Comparison of ENCODE assay signal across 11 cellular contexts in the genomic region with DNA sequence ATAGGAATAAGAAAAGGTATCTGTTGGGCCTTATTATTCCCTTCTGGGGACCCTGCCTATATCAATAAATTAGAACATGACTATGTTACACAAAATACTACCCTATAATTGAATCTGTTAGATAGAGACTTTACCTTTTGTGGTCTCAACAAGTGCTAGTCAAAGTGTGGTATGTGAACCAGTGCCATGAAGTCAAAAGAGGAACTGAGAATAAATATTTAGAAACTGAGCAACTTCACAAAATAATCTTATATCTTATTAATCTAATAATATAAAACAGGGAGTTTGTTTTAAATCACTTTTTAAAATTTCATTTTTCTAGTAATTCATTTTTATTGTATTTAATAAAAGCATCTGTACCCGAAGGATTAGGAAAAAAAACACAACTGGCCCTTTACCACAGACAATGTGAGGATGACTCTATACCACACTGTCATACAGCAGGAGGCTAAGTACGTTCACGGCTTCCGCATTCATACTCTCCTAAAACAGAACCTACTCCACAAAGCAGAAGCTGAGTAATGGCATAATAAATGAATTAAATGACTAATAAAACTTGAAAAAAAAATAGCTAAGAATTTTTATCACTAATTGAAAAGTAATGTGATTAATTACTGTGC. TPM values are rescaled to one million over a fixed set of nuclear protein-coding genes. Genes with fewer than 3 reads are reported as not detected.
A peak's percentile ranks its signal among the peaks of the same experiment; 100 is the strongest.
DNase-seq lines count a peak whose midpoint lies in the region; ATAC-seq, FAIRE-seq and TF ChIP-seq lines count a peak whose summit lies in the region.
"Had no signal": no experiment of that assay in that cellular context is flagged by ENCODE, and none has a peak within 500 bp of the region (broad histone marks: within the 10 kb centered on the region; RNA-seq: fewer than 3 reads in every experiment).

No MANE protein-coding gene starts in this region.

- H3K4me1 ChIP-seq in OCI-LY7 (ENCODE audit: insufficient read depth, low read length, poor library complexity, severe bottlenecking): peaks cover 12% of the 10 kb centered on the region
- no peaks in the 10 kb centered on the region for H3K4me1 ChIP-seq in pancreas

- peak overlapping the region; percentile 32 for H3K4me2 ChIP-seq in OCI-LY7 (ENCODE audit: low read length)

- WGBS in pancreas, 2 donors: 97 to 98% methylated on average over 4 of the region's 4 CpGs

- DNase-seq in OCI-LY7 (ENCODE audit: low spot score) (peak; percentile 39), pancreas (no peak), NCI-H1694 (lab: John Stamatoyannopoulos, UW) (no peak), NCI-H1105 treated with DMSO at 0.1 percent for 48 hours (lab: John Stamatoyannopoulos, UW) (no peak)
- no peak for DNase-seq in activated effector memory CD4-positive, alpha-beta T cell treated with Interleukin-2 at 50 U/mL for 16 hours
- DNase-seq: CD4-positive, alpha-beta T cell had no signal

- TF ChIP-seq POLR2A in GM18505 (IDR thresholded peaks at IDR 0.05; ENCODE audit: borderline replicate concordance, extremely low read depth, insufficient read depth, insufficient read length): no peak

- no peaks in the 10 kb centered on the region for H4K20me1 ChIP-seq in OCI-LY7 (ENCODE audit: insufficient read depth, low read length)

- H3K9me3 ChIP-seq in OCI-LY7 (ENCODE audit: low read length): peaks cover 20% of the 10 kb centered on the region; the same call in 1 of the 2 replicates
- peaks cover 0 to under 1% (median 0%) of the 10 kb centered on the region in 4 donors for H3K9me3 ChIP-seq in pancreas

- H3K4me3 ChIP-seq in OCI-LY7 (ENCODE audit: low read depth, low read length, poor library complexity, severe bottlenecking): no peak overlapping the region
- H3K4me3 ChIP-seq in pancreas: no peak overlapping the region
- H3K4me3 ChIP-seq: cardiac muscle cell, GM23248 had no signal

- TF ChIP-seq CTCF in OCI-LY7 (conservative IDR thresholded peaks at IDR 0.05; ENCODE audit: low read length) (no peak), pancreas (IDR thresholded peaks at IDR 0.05) (no peak)

- POLR2A ChIA-PET in OCI-LY7 (lab: Charles Lee): no interaction called here

- no peaks in the 10 kb centered on the region for H3K79me2 ChIP-seq in OCI-LY7 (ENCODE audit: insufficient read depth, low read depth, low read length)

- H3K27ac ChIP-seq in OCI-LY7 (ENCODE audit: low read depth, low read length, poor library complexity, severe bottlenecking) (no peak overlapping the region), pancreas (no peak overlapping the region)
- H3K27ac ChIP-seq: cardiac muscle cell, GM23248 had no signal

- ATAC-seq in GM18505 (IDR thresholded peaks at IDR 0.05; ENCODE audit: unreplicated experiment) (peak; percentile 99), GM21390 (IDR thresholded peaks at IDR 0.05; ENCODE audit: unreplicated experiment) (peak; percentile 98), HG03097 (IDR thresholded peaks at IDR 0.05; ENCODE audit: low FRiP score, unreplicated experiment) (peak; percentile 98), pancreas (no peak)

- BruUV-seq in OCI-LY7 (replicated peaks; lab: Mats Ljungman, UMichigan): no TSS peak

- no peak for FAIRE-seq in pancreas (lab: Jason Lieb, UNC)

- intact Hi-C loops in OCI-LY7 (cut with micrococcal nuclease; ENCODE audit: unreplicated experiment) (no loop called here), pancreas (cut with DNase I) (no loop called here)

- H3K36me3 ChIP-seq in OCI-LY7 (ENCODE audit: insufficient read depth, low read length): peaks cover 73% of the 10 kb centered on the region
- peaks cover 0 to 40% (median 0%) of the 10 kb centered on the region in 3 donors for H3K36me3 ChIP-seq in pancreas

- CTCF ChIA-PET in OCI-LY7 (lab: Charles Lee; ENCODE audit: unreplicated experiment): no interaction called here

- H2AFZ ChIP-seq in OCI-LY7 (ENCODE audit: low read length): no peak overlapping the region
- H2AFZ ChIP-seq: GM23248 had no signal

- H3K27me3 ChIP-seq in pancreas: no peaks in the 10 kb centered on the region
- H3K27me3 ChIP-seq: cardiac muscle cell had no signal

- H3K9me2 ChIP-seq in OCI-LY7 (ENCODE audit: insufficient read depth, low read length): no peaks in the 10 kb centered on the region

RNA-seq across cellular contexts. Expression of a gene that starts 42.1 kb away (rescaled TPM):
- 55.7 and 68.8 TPM in 2 replicates for total RNA-seq in OCI-LY7 (2014; rRNA removed; shearing (Covaris generic))
- 47.5 and 55.1 TPM in 2 replicates for total RNA-seq in OCI-LY7 (2022)
- 10 to 100 TPM in 4 of 6 donors, 1 to 10 TPM in 2; 8.5 to 19.7 (median 11.7) TPM for total RNA-seq in pancreas
- polyA plus RNA-seq in pancreas: 1 to 10 TPM; 7.6 to 8.4 TPM

RNA-seq across cellular contexts. Expression of a gene that starts 53.2 kb away (rescaled TPM):
- total RNA-seq in OCI-LY7 (2014; rRNA removed; shearing (Covaris generic)): 53.4 and 72.0 TPM in 2 replicates
- total RNA-seq in OCI-LY7 (2022) (46.2 and 47.1 TPM in 2 replicates), pancreas (1 to 10 TPM; 3.1 to 5.6 (median 4.7) TPM)
- polyA plus RNA-seq in pancreas: 1 to 10 TPM; 4.3 to 8.8 TPM

Comparison
In these comparisons a context has a peak if more than half of its experiments do, and no peak if none do; other contexts are left out.
1. ATAC-seq: peak in GM18505 (single experiment), GM21390 (single experiment) and HG03097 (single experiment); none in pancreas (0 of 4).
2. RNA of a gene that starts 53.2 kb away (total RNA-seq): 46.2 to 72.0 TPM in OCI-LY7; 3.1 to 5.6 TPM in pancreas; every median in the first group is over 4 times any median in the second.